2 cellular contexts compared by ENCODE assay signal in the genomic region with DNA sequence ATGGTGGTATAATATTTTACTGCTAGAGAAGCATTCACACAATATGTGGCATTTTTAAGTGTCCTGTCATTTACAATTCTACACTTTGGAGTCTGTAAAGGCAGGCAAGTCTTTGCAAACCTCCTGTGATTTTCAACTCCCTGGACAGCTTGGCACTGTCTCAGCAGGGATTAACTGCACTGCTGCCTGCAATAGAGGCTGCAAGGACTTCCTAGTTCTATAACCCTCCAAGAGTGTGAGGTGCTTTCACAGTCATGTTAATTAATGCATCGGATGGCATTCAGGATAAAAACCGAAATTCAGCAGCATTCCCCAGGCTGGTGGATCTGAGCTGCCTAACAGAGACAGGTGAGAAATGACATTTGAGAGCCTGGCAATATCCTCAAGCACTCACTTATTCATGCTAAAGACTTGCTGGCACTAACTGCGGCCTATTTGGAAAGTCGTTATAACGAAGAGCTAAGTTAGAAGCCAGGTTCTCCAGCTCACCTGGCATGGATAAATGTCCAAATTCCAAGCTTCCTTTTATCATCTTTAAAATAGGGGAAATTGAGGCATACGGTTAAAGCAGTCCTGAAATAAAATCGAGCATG.
TF ChIP-seq lines count a peak whose summit lies in the region.

No MANE protein-coding gene starts in this region.

TF ChIP-seq in GM23338, 12 proteins besides CTCF, POLR2A, EP300 and RAD21 (continued from another document):
- TF ChIP-seq, protein P1, sequence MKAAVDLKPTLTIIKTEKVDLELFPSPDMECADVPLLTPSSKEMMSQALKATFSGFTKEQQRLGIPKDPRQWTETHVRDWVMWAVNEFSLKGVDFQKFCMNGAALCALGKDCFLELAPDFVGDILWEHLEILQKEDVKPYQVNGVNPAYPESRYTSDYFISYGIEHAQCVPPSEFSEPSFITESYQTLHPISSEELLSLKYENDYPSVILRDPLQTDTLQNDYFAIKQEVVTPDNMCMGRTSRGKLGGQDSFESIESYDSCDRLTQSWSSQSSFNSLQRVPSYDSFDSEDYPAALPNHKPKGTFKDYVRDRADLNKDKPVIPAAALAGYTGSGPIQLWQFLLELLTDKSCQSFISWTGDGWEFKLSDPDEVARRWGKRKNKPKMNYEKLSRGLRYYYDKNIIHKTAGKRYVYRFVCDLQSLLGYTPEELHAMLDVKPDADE (IDR thresholded peaks at IDR 0.05) = no peak
- TF ChIP-seq EZH2phosphoT487 (IDR thresholded peaks at IDR 0.05; ENCODE audit: unreplicated experiment) = no peak
- TF ChIP-seq, protein P2, sequence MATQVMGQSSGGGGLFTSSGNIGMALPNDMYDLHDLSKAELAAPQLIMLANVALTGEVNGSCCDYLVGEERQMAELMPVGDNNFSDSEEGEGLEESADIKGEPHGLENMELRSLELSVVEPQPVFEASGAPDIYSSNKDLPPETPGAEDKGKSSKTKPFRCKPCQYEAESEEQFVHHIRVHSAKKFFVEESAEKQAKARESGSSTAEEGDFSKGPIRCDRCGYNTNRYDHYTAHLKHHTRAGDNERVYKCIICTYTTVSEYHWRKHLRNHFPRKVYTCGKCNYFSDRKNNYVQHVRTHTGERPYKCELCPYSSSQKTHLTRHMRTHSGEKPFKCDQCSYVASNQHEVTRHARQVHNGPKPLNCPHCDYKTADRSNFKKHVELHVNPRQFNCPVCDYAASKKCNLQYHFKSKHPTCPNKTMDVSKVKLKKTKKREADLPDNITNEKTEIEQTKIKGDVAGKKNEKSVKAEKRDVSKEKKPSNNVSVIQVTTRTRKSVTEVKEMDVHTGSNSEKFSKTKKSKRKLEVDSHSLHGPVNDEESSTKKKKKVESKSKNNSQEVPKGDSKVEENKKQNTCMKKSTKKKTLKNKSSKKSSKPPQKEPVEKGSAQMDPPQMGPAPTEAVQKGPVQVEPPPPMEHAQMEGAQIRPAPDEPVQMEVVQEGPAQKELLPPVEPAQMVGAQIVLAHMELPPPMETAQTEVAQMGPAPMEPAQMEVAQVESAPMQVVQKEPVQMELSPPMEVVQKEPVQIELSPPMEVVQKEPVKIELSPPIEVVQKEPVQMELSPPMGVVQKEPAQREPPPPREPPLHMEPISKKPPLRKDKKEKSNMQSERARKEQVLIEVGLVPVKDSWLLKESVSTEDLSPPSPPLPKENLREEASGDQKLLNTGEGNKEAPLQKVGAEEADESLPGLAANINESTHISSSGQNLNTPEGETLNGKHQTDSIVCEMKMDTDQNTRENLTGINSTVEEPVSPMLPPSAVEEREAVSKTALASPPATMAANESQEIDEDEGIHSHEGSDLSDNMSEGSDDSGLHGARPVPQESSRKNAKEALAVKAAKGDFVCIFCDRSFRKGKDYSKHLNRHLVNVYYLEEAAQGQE (IDR thresholded peaks at IDR 0.05; ENCODE audit: unreplicated experiment) = no peak

TF ChIP-seq in HepG2, 621 proteins besides CTCF, POLR2A, EP300 and RAD21 (continued from another document):
- TF ChIP-seq, protein P3, sequence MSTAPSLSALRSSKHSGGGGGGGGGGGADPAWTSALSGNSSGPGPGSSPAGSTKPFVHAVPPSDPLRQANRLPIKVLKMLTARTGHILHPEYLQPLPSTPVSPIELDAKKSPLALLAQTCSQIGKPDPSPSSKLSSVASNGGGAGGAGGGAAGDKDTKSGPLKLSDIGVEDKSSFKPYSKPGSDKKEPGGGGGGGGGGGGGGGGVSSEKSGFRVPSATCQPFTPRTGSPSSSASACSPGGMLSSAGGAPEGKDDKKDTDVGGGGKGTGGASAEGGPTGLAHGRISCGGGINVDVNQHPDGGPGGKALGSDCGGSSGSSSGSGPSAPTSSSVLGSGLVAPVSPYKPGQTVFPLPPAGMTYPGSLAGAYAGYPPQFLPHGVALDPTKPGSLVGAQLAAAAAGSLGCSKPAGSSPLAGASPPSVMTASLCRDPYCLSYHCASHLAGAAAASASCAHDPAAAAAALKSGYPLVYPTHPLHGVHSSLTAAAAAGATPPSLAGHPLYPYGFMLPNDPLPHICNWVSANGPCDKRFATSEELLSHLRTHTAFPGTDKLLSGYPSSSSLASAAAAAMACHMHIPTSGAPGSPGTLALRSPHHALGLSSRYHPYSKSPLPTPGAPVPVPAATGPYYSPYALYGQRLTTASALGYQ (CRISPR knock-in tag; IDR thresholded peaks at IDR 0.05) = no peak
